In genomic region chr14:21256102-21256447, GRCh38 we compare ENCODE assay signal across 10 cellular contexts. TPM values are rescaled to one million over a fixed set of nuclear protein-coding genes. Genes with fewer than 3 reads are reported as not detected.
DNase-seq lines count a peak whose midpoint lies in the region; ATAC-seq and TF ChIP-seq lines count a peak whose summit lies in the region.
"Not testable (repeated sequence)": the region's sequence is repeated elsewhere in the genome, so short reads cannot be mapped to it uniquely, and the experiment has no call there.
"Had no signal": no experiment of that assay in that cellular context is flagged by ENCODE, and none has a peak within 500 bp of the region (broad histone marks: within the 10 kb centered on the region; RNA-seq: fewer than 3 reads in every experiment).

No MANE protein-coding gene starts in this region.

- not testable (repeated sequence) for DNase-seq in H9; WTC11 (ENCODE audit: low spot score); left ventricle myocardium inferior; nephron progenitor cell

- peak overlapping the region; percentile 15; the same call in 1 of the 2 replicates for H3K4me2 ChIP-seq in BLaER1
- not testable (repeated sequence) for H3K4me2 ChIP-seq in H9 (ENCODE audit: insufficient read depth, insufficient read length, low read length)

- H3K36me3 ChIP-seq in BLaER1 (peaks cover 98% of the 10 kb centered on the region), left ventricle myocardium inferior (peaks cover 63% of the 10 kb centered on the region)

- H3K27me3 ChIP-seq in BLaER1; H9 (ENCODE audit: insufficient read depth, low read length); left ventricle myocardium inferior (ENCODE audit: low read depth): not testable (repeated sequence)

- CTCF ChIA-PET in WTC11 (lab: Charles Lee), result not testable (repeated sequence)

- not testable (repeated sequence) for H2BK15ac ChIP-seq in H9 (ENCODE audit: low read depth, low read length)

- not testable (repeated sequence) for H4K91ac ChIP-seq in H9 (ENCODE audit: insufficient read length, low read depth, low read length)

- WGBS in H9 (ENCODE audit: extremely low coverage, insufficient read length, low lambda C conversion rate), result no CpG with 5 or more reads among the region's 8 CpGs

- H3K23me2 ChIP-seq in H9 (ENCODE audit: insufficient read length, low read depth, low read length, poor library complexity, severe bottlenecking), result not testable (repeated sequence)

- H3K4ac ChIP-seq in H9 (ENCODE audit: low read depth, low read length), result not testable (repeated sequence)

- not testable (repeated sequence) for H3K9me3 Mint-ChIP-seq in H9; WTC11; activated T-helper 17 cell treated with anti-CD3 and anti-CD28 coated beads, Interleukin-2, amount 50 U/mL, for 72 hours; brain; stimulated activated memory B cell treated with anti-CD40 and anti-IgM and Interleukin-4, amounts not matched to agents 10 μg/mL and 1 μg/mL and 100 μg/mL, for 72 hours
- peaks cover 14% of the 10 kb centered on the region for H3K9me3 Mint-ChIP-seq in nephron progenitor cell

- H3K23ac ChIP-seq in H9 (ENCODE audit: insufficient read length, low read depth, low read length), result not testable (repeated sequence)

- not testable (repeated sequence) for H2BK5ac ChIP-seq in H9 (ENCODE audit: insufficient read length, low read length)

- intact Hi-C loops in left ventricle myocardium inferior (cut with micrococcal nuclease), result not testable (repeated sequence)

- not testable (repeated sequence) for H3K18ac ChIP-seq in H9 (ENCODE audit: insufficient read length, low read depth, low read length)

- H3K9ac ChIP-seq in BLaER1; H9 (ENCODE audit: extremely low read depth, insufficient read length, low read length): not testable (repeated sequence)

- peaks cover 44% of the 10 kb centered on the region for H3K4me1 ChIP-seq in BLaER1
- not testable (repeated sequence) for H3K4me1 ChIP-seq in H9 (ENCODE audit: insufficient read depth, low read length)
- H3K4me1 ChIP-seq in left ventricle myocardium inferior, result peaks cover 76% of the 10 kb centered on the region

- not testable (repeated sequence) for H2AFZ ChIP-seq in H9 (ENCODE audit: low read length)

- POLR2A ChIA-PET in WTC11 (lab: Charles Lee), result interaction anchor here (0.7 to 2.6 kb wide), 2 partner anchors 10 to 12 kb away, joined by 3 to 7 read pairs; no protein-coding TSS in a partner anchor

- H3K27ac Mint-ChIP-seq in H9 (peak overlapping the region in 2 of 3 experiments; percentile 66 to 95; a peak in 4 of 7 replicates), WTC11 (0 out of 2 replicates have a peak overlapping the region, but pooled peaks have one; percentile 9), brain (peak overlapping the region in 4 of 5 experiments; percentile 11 to 86 (median 32))
- peak overlapping the region; percentile 65 for H3K27ac Mint-ChIP-seq in activated T-helper 17 cell treated with anti-CD3 and anti-CD28 coated beads, Interleukin-2, amount 50 U/mL, for 72 hours
- H3K27ac Mint-ChIP-seq in nephron progenitor cell, result not testable (repeated sequence)
- H3K27ac Mint-ChIP-seq in stimulated activated memory B cell treated with anti-CD40 and anti-IgM and Interleukin-4, amounts not matched to agents 10 μg/mL and 1 μg/mL and 100 μg/mL, for 72 hours, result peak overlapping the region; percentile 77

- not testable (repeated sequence) for H2BK20ac ChIP-seq in H9 (ENCODE audit: low read depth, low read length, poor library complexity, severe bottlenecking)

- not testable (repeated sequence) for H3K79me1 ChIP-seq in H9 (ENCODE audit: insufficient read depth, low read depth, low read length, poor library complexity, severe bottlenecking)

- not testable (repeated sequence) for H3K27me3 Mint-ChIP-seq in H9 (ENCODE audit: low read depth); WTC11 (ENCODE audit: low read depth); activated T-helper 17 cell treated with anti-CD3 and anti-CD28 coated beads, Interleukin-2, amount 50 U/mL, for 72 hours; brain; nephron progenitor cell (ENCODE audit: low read depth, poor library complexity); stimulated activated memory B cell treated with anti-CD40 and anti-IgM and Interleukin-4, amounts not matched to agents 10 μg/mL and 1 μg/mL and 100 μg/mL, for 72 hours

- not testable (repeated sequence) for TF ChIP-seq CTCF in H9 (conservative IDR thresholded peaks at IDR 0.05); WTC11 (IDR thresholded peaks at IDR 0.05); brain (conservative IDR thresholded peaks at IDR 0.05); left ventricle myocardium inferior (IDR thresholded peaks at IDR 0.05; ENCODE audit: borderline replicate concordance); nephron progenitor cell (IDR thresholded peaks at IDR 0.05)

- not testable (repeated sequence) for H3K9me3 ChIP-seq in BLaER1; H9 (ENCODE audit: control insufficient read depth, low read depth, low read length); left ventricle myocardium inferior (replicated peaks)

- not testable (repeated sequence) for H3T11ph ChIP-seq in H9 (ENCODE audit: low read length)

- peaks cover 84% of the 10 kb centered on the region for H3K79me2 ChIP-seq in H9 (ENCODE audit: insufficient read depth, low read length)

- H2BK120ac ChIP-seq in H9 (ENCODE audit: low read depth, low read length, poor library complexity, severe bottlenecking), result not testable (repeated sequence)

- not testable (repeated sequence) for H4K8ac ChIP-seq in H9 (replicated peaks; ENCODE audit: insufficient read length, low read depth, low read length)

- H3K4me1 Mint-ChIP-seq in H9 (peaks cover 31 to 42% of the 10 kb centered on the region in 2 experiments), WTC11 (peaks cover 43% of the 10 kb centered on the region), brain (peaks cover 55% of the 10 kb centered on the region), nephron progenitor cell (peaks cover 24% of the 10 kb centered on the region)
- peaks cover 46% of the 10 kb centered on the region for H3K4me1 Mint-ChIP-seq in activated T-helper 17 cell treated with anti-CD3 and anti-CD28 coated beads, Interleukin-2, amount 50 U/mL, for 72 hours
- peaks cover 64% of the 10 kb centered on the region for H3K4me1 Mint-ChIP-seq in stimulated activated memory B cell treated with anti-CD40 and anti-IgM and Interleukin-4, amounts not matched to agents 10 μg/mL and 1 μg/mL and 100 μg/mL, for 72 hours

- not testable (repeated sequence) for H3K14ac ChIP-seq in H9 (ENCODE audit: insufficient read depth, low read length)

- H3K27ac ChIP-seq in BLaER1; H9 (ENCODE audit: insufficient read length, low read depth, low read length): not testable (repeated sequence)
- H3K27ac ChIP-seq in left ventricle myocardium inferior (replicated peaks), result peak overlapping the region; percentile 13

- peaks cover 58 to 93% (median 76%) of the 10 kb centered on the region in 3 experiments for H3K36me3 Mint-ChIP-seq in H9 (ENCODE audit: insufficient read depth in 1 of 3, low read depth in 3 of 3)
- H3K36me3 Mint-ChIP-seq in WTC11, result peaks cover 77% of the 10 kb centered on the region
- H3K36me3 Mint-ChIP-seq in activated T-helper 17 cell treated with anti-CD3 and anti-CD28 coated beads, Interleukin-2, amount 50 U/mL, for 72 hours (ENCODE audit: low read depth), result peaks cover 100% of the 10 kb centered on the region
- peaks cover 95% of the 10 kb centered on the region for H3K36me3 Mint-ChIP-seq in brain
- peaks cover 96% of the 10 kb centered on the region for H3K36me3 Mint-ChIP-seq in nephron progenitor cell (ENCODE audit: low read depth)
- H3K36me3 Mint-ChIP-seq in stimulated activated memory B cell treated with anti-CD40 and anti-IgM and Interleukin-4, amounts not matched to agents 10 μg/mL and 1 μg/mL and 100 μg/mL, for 72 hours, result peaks cover 65% of the 10 kb centered on the region

- H4K5ac ChIP-seq in H9 (ENCODE audit: insufficient read length, low read depth, low read length), result not testable (repeated sequence)

- not testable (repeated sequence) for H3K4me3 ChIP-seq in BLaER1, left ventricle myocardium inferior

- H2BK12ac ChIP-seq in H9 (ENCODE audit: insufficient read length, low read depth, low read length), result not testable (repeated sequence)

- H3K56ac ChIP-seq in H9 (ENCODE audit: insufficient read length, low read depth, low read length), result not testable (repeated sequence)

- peak overlapping the region in 1 of 2 experiments; percentile 3; a peak in 1 of 5 replicates for H3K4me3 Mint-ChIP-seq in H9
- peak overlapping the region; percentile 47 for H3K4me3 Mint-ChIP-seq in WTC11
- peak overlapping the region; percentile 94 for H3K4me3 Mint-ChIP-seq in activated T-helper 17 cell treated with anti-CD3 and anti-CD28 coated beads, Interleukin-2, amount 50 U/mL, for 72 hours
- peak overlapping the region in 2 of 5 experiments; percentile 32 to 43 for H3K4me3 Mint-ChIP-seq in brain
- H3K4me3 Mint-ChIP-seq in nephron progenitor cell, result peak overlapping the region; percentile 4
- H3K4me3 Mint-ChIP-seq in stimulated activated memory B cell treated with anti-CD40 and anti-IgM and Interleukin-4, amounts not matched to agents 10 μg/mL and 1 μg/mL and 100 μg/mL, for 72 hours, result peak overlapping the region; percentile 48

- peaks cover 100% of the 10 kb centered on the region for H4K20me1 ChIP-seq in BLaER1
- H4K20me1 ChIP-seq in H9 (ENCODE audit: control insufficient read depth, insufficient read depth, insufficient read length), result not testable (repeated sequence)

- not testable (repeated sequence) for H2AK5ac ChIP-seq in H9 (ENCODE audit: insufficient read length, low read length)

- ATAC-seq in WTC11; activated T-helper 17 cell treated with anti-CD3 and anti-CD28 coated beads, Interleukin-2, amount 50 U/mL, for 72 hours (replicated peaks); stimulated activated memory B cell treated with anti-CD40 and anti-IgM and Interleukin-4, amounts not matched to agents 10 μg/mL and 1 μg/mL and 100 μg/mL, for 72 hours: not testable (repeated sequence)

RNA-seq across cellular contexts. Expression of gene HNRNPC, which starts 13.2 kb away (rescaled TPM):
- total RNA-seq in H9 (2021) (1,044 and 1,062 TPM in 2 replicates), WTC11 (2021) (982 to 1,062 TPM (median 1,056 TPM) in 3 replicates), left ventricle myocardium inferior (273 TPM)
- total RNA-seq in activated T-helper 17 cell treated with anti-CD3 and anti-CD28 coated beads, Interleukin-2, amount 50 U/mL, for 72 hours, result 100 to 1,000 TPM; 720 to 984 TPM
- 735 TPM for polyA plus RNA-seq in brain (ENCODE audit: insufficient read depth, low read depth, low replicate concordance)

RNA-seq across cellular contexts. Expression of gene RPGRIP1, which starts 23.8 kb away (rescaled TPM):
- total RNA-seq in H9 (2021), result 0.07 and 0.59 TPM in 2 replicates
- 0.41 to 0.71 TPM (median 0.50 TPM) in 3 replicates for total RNA-seq in WTC11 (2021)
- not detected for total RNA-seq in activated T-helper 17 cell treated with anti-CD3 and anti-CD28 coated beads, Interleukin-2, amount 50 U/mL, for 72 hours
- not detected for polyA plus RNA-seq in brain (ENCODE audit: insufficient read depth, low read depth, low replicate concordance)
- 0.30 TPM for total RNA-seq in left ventricle myocardium inferior
- total RNA-seq: activated CD4-positive, alpha-beta memory T cell treated with anti-CD3 and anti-CD28 coated beads, Interleukin-2, amount 10 ng/mL, durations not matched to agents 7 days and 5 days; esophagus mucosa had no signal
